1 cellular context compared by ENCODE assay signal in the genomic region with DNA sequence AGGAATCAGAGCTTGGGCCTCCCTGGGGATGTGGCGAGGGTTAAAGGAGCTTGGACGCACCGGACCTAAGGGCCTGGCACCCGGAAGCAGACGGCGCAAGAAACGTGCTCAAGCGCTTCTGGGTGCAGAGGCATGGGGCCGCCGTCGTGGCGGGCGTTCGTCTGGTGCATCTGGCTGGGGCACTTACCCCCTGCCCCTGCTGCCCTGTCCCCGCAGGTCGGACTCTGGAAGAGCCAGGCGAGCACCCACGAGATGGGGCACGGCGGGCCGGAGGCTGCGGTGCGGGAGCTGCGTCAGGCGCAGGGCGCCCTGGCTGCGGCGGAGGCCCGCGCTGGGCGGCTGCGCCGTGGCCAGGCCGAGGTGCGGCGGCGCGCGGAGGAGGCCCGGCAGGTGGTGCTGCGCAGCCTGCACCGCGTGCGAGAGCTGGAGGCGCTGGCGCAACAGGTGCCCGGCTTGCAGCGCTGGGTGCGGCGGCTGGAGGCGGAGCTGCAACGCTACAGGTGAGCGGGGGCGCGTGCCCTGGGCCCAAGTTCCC.
TF ChIP-seq lines count a peak whose summit lies in the region.

No MANE protein-coding gene starts in this region.

TF ChIP-seq in SK-N-SH treated with all-trans-retinoic acid at 6 μM for 48 hours, 23 proteins besides CTCF, POLR2A, EP300 and RAD21 (continued from another document):
- TF ChIP-seq, protein P1, sequence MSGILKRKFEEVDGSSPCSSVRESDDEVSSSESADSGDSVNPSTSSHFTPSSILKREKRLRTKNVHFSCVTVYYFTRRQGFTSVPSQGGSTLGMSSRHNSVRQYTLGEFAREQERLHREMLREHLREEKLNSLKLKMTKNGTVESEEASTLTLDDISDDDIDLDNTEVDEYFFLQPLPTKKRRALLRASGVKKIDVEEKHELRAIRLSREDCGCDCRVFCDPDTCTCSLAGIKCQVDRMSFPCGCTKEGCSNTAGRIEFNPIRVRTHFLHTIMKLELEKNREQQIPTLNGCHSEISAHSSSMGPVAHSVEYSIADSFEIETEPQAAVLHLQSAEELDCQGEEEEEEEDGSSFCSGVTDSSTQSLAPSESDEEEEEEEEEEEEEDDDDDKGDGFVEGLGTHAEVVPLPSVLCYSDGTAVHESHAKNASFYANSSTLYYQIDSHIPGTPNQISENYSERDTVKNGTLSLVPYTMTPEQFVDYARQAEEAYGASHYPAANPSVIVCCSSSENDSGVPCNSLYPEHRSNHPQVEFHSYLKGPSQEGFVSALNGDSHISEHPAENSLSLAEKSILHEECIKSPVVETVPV (CRISPR knock-in tag; IDR thresholded peaks at IDR 0.05) = no peak
